ENCODE assay signal across 17 cellular contexts in the genomic region with DNA sequence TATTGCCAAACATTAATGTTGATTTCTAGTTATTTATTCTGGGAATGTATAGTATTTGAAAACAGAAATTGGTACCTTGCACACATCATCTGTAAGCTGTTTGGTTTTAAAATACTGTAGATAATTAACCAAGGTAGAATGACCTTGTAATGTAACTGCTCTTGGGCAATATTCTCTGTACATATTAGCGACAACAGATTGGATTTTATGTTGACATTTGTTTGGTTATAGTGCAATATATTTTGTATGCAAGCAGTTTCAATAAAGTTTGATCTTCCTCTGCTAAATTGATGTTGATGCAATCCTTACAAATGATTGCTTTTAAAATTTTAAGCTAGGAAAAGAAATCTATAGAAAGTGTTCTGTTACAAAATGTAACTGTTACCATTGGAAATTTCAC. TPM values are rescaled to one million over a fixed set of nuclear protein-coding genes. Genes with fewer than 3 reads are reported as not detected.
DNase-seq lines count a peak whose midpoint lies in the region; ATAC-seq, FAIRE-seq and TF ChIP-seq lines count a peak whose summit lies in the region.
"Had no signal": no experiment of that assay in that cellular context is flagged by ENCODE, and none has a peak within 500 bp of the region (broad histone marks: within the 10 kb centered on the region; RNA-seq: fewer than 3 reads in every experiment).

No MANE protein-coding gene starts in this region.

- H3K4me1 Mint-ChIP-seq in astrocyte (ENCODE audit: low read depth, unreplicated experiment), result no peaks in the 10 kb centered on the region
- no peaks in the 10 kb centered on the region for H3K4me1 Mint-ChIP-seq in activated naive CD8-positive, alpha-beta T cell treated with anti-CD3 and anti-CD28 coated beads for 36 hours
- H3K4me1 Mint-ChIP-seq: CD4-positive, CD25-positive, alpha-beta regulatory T cell; GM23338 had no signal

- H3K9ac ChIP-seq in astrocyte (ENCODE audit: low read length) (no peak overlapping the region), SK-N-SH (no peak overlapping the region)
- H3K9ac ChIP-seq: BLaER1 treated with 17β-estradiol and CSF1 and Interleukin-3, amounts not matched to agents 10 nM and 100 nM had no signal

- ATAC-seq in left lobe of liver (peak; percentile 65), pancreas (peak in 1 of 4 donors; percentile 37), GM18511 (IDR thresholded peaks at IDR 0.05; ENCODE audit: unreplicated experiment) (no peak)
- ATAC-seq: GM12878, GM23338 had no signal

- no peaks in the 10 kb centered on the region for H3K27me3 ChIP-seq in astrocyte (ENCODE audit: insufficient read depth, low read length)
- no peaks in the 10 kb centered on the region for H3K27me3 ChIP-seq in pancreas
- no peaks in the 10 kb centered on the region for H3K27me3 ChIP-seq in SK-N-SH (ENCODE audit: insufficient read depth)

- H3K9me2 ChIP-seq in SK-N-SH, result no peaks in the 10 kb centered on the region

- 7 to 27% methylated on average over 1 of the region's 1 CpG for WGBS in pancreas, 2 donors
- WGBS in SK-N-SH (ENCODE audit: low lambda C conversion rate), result 65% methylated on average over 1 of the region's 1 CpG

- H3K36me3 ChIP-seq in astrocyte (ENCODE audit: insufficient read depth, low read length) (peaks cover 3% of the 10 kb centered on the region), pancreas (peaks cover 0 to 11% (median 0%) of the 10 kb centered on the region in 3 donors), SK-N-SH (replicated peaks in 1 of 2; ENCODE audit: control insufficient read depth in 1 of 2, insufficient read depth in 2 of 2, low read length in 1 of 2) (peaks cover 12 to 27% of the 10 kb centered on the region in 2 experiments)

- no peak overlapping the region for H3K27ac Mint-ChIP-seq in astrocyte (ENCODE audit: unreplicated experiment)
- H3K27ac Mint-ChIP-seq in activated naive CD8-positive, alpha-beta T cell treated with anti-CD3 and anti-CD28 coated beads for 36 hours, result no peak overlapping the region
- H3K27ac Mint-ChIP-seq: CD4-positive, CD25-positive, alpha-beta regulatory T cell; GM23338 had no signal

- TF ChIP-seq CTCF in astrocyte (IDR thresholded peaks at IDR 0.05; ENCODE audit: insufficient read depth, low read depth, low read length) (no peak), pancreas (IDR thresholded peaks at IDR 0.05) (no peak), SK-N-SH (IDR thresholded peaks at IDR 0.05) (no peak), GM10248 (IDR thresholded peaks at IDR 0.05; ENCODE audit: control extremely low read depth, extremely low read depth, low read depth, missing control alignments) (no peak)

- H3K36me3 Mint-ChIP-seq in astrocyte (ENCODE audit: low read depth, unreplicated experiment), result no peaks in the 10 kb centered on the region
- peaks cover 4% of the 10 kb centered on the region for H3K36me3 Mint-ChIP-seq in activated naive CD8-positive, alpha-beta T cell treated with anti-CD3 and anti-CD28 coated beads for 36 hours
- H3K36me3 Mint-ChIP-seq: CD4-positive, CD25-positive, alpha-beta regulatory T cell had no signal

- no peaks in the 10 kb centered on the region for H3K9me3 Mint-ChIP-seq in astrocyte (ENCODE audit: unreplicated experiment)
- H3K9me3 Mint-ChIP-seq in activated naive CD8-positive, alpha-beta T cell treated with anti-CD3 and anti-CD28 coated beads for 36 hours, result no peaks in the 10 kb centered on the region
- H3K9me3 Mint-ChIP-seq: CD4-positive, CD25-positive, alpha-beta regulatory T cell; GM23338 had no signal

- H2AFZ ChIP-seq in astrocyte (ENCODE audit: low read depth, low read length) (no peak overlapping the region), SK-N-SH (ENCODE audit: low read depth) (no peak overlapping the region)
- H2AFZ ChIP-seq: GM23338 had no signal

- H3K9me3 ChIP-seq in astrocyte (ENCODE audit: insufficient read depth, low read depth, low read length) (no peaks in the 10 kb centered on the region), pancreas (no peaks in the 10 kb centered on the region), SK-N-SH (no peaks in the 10 kb centered on the region)
- H3K9me3 ChIP-seq: BLaER1 treated with 17β-estradiol and CSF1 and Interleukin-3, amounts not matched to agents 10 nM and 100 nM had no signal

- no peaks in the 10 kb centered on the region for H3K27me3 Mint-ChIP-seq in astrocyte (ENCODE audit: low read depth, unreplicated experiment)
- H3K27me3 Mint-ChIP-seq in activated naive CD8-positive, alpha-beta T cell treated with anti-CD3 and anti-CD28 coated beads for 36 hours, result no peaks in the 10 kb centered on the region
- H3K27me3 Mint-ChIP-seq: CD4-positive, CD25-positive, alpha-beta regulatory T cell had no signal

- POLR2A ChIA-PET in SK-N-SH (lab: Yijun Ruan, JAX) (no interaction called here), GM10248 (lab: Yijun Ruan, JAX) (no interaction called here)

- TF ChIP-seq EP300 in SK-N-SH (IDR thresholded peaks at IDR 0.05; ENCODE audit: borderline replicate concordance in 1 of 2, low read depth in 1 of 2, low read length in 1 of 2), result no peak

- H3F3A ChIP-seq in SK-N-SH (replicated peaks; ENCODE audit: insufficient read depth), result no peaks in the 10 kb centered on the region

- CTCF ChIA-PET in SK-N-SH (lab: Yijun Ruan, JAX), result no interaction called here
- CTCF ChIA-PET in GM10248 (lab: Yijun Ruan, JAX), result no interaction called here

- H3K79me2 ChIP-seq in astrocyte (ENCODE audit: insufficient read depth, low read length) (no peaks in the 10 kb centered on the region), SK-N-SH (ENCODE audit: insufficient read depth) (no peaks in the 10 kb centered on the region)

- no peak overlapping the region for H3K4me2 ChIP-seq in astrocyte (ENCODE audit: low read length)
- no peak overlapping the region for H3K4me2 ChIP-seq in SK-N-SH
- H3K4me2 ChIP-seq: BLaER1 treated with 17β-estradiol and CSF1 and Interleukin-3, amounts not matched to agents 10 nM and 100 nM; GM23338 had no signal

- TF ChIP-seq RAD21 in SK-N-SH (IDR thresholded peaks at IDR 0.05; ENCODE audit: low read length), result no peak

- DNase-seq in HuH-7 (ENCODE audit: low spot score), result peak; percentile 30
- no peak for DNase-seq in astrocyte (ENCODE audit: low read depth)
- no peak for DNase-seq in left lobe of liver (ENCODE audit: low spot score)
- no peak for DNase-seq in pancreas
- DNase-seq in activated naive CD8-positive, alpha-beta T cell treated with anti-CD3 and anti-CD28 coated beads for 36 hours, result no peak
- DNase-seq in SK-N-SH, result no peak
- no peak for DNase-seq in GM10248 (ENCODE audit: extremely low spot score)
- DNase-seq: ACHN; CD4-positive, CD25-positive, alpha-beta regulatory T cell; DMS 273 treated with DMSO at 0.1 percent for 48 hours; H7 had no signal

- H3K27ac ChIP-seq in astrocyte (ENCODE audit: low read depth, low read length) (no peak overlapping the region), pancreas (no peak overlapping the region), SK-N-SH (ENCODE audit: low read depth in 2 of 2, low read length in 1 of 2) (no peak overlapping the region)
- H3K27ac ChIP-seq: BLaER1 treated with 17β-estradiol and CSF1 and Interleukin-3, amounts not matched to agents 10 nM and 100 nM had no signal

- intact Hi-C loops in pancreas (cut with DNase I), result no loop called here

- H4K20me1 ChIP-seq in astrocyte (ENCODE audit: insufficient read depth, low read length), result no peaks in the 10 kb centered on the region
- H4K20me1 ChIP-seq in SK-N-SH (ENCODE audit: insufficient read depth), result no peaks in the 10 kb centered on the region
- H4K20me1 ChIP-seq: BLaER1 treated with 17β-estradiol and CSF1 and Interleukin-3, amounts not matched to agents 10 nM and 100 nM had no signal

- H3K4me1 ChIP-seq in astrocyte (ENCODE audit: insufficient read depth, low read length) (no peaks in the 10 kb centered on the region), pancreas (no peaks in the 10 kb centered on the region), SK-N-SH (ENCODE audit: control insufficient read depth in 1 of 2, insufficient read depth in 2 of 2, low read depth in 1 of 2, low read length in 1 of 2) (no peaks in the 10 kb centered on the region)
- H3K4me1 ChIP-seq: BLaER1 treated with 17β-estradiol and CSF1 and Interleukin-3, amounts not matched to agents 10 nM and 100 nM had no signal

- FAIRE-seq in astrocyte (lab: Jason Lieb, UNC) (peak; percentile 81), pancreas (lab: Jason Lieb, UNC) (peak; percentile 87)
- FAIRE-seq: GM12878, GM18507 had no signal

- H3K4me3 ChIP-seq in astrocyte (ENCODE audit: insufficient read depth, low read depth, low read length), result no peak overlapping the region
- no peak overlapping the region for H3K4me3 ChIP-seq in pancreas
- H3K4me3 ChIP-seq in SK-N-SH (ENCODE audit: low read depth in 2 of 2, low read length in 1 of 2), result no peak overlapping the region
- H3K4me3 ChIP-seq: BLaER1 treated with 17β-estradiol and CSF1 and Interleukin-3, amounts not matched to agents 10 nM and 100 nM; GM12878; GM23338 had no signal

- no peak overlapping the region for H3K4me3 Mint-ChIP-seq in astrocyte (ENCODE audit: unreplicated experiment)
- no peak overlapping the region for H3K4me3 Mint-ChIP-seq in activated naive CD8-positive, alpha-beta T cell treated with anti-CD3 and anti-CD28 coated beads for 36 hours
- H3K4me3 Mint-ChIP-seq: CD4-positive, CD25-positive, alpha-beta regulatory T cell; GM23338 had no signal

TF ChIP-seq in SK-N-SH, 30 proteins besides CTCF, POLR2A, EP300 and RAD21 (continues in another document):
- TF ChIP-seq RCOR1 (IDR thresholded peaks at IDR 0.05; ENCODE audit: low read length) (no peak), GABPA (IDR thresholded peaks at IDR 0.05; ENCODE audit: low read depth) (no peak), TCF12 (IDR thresholded peaks at IDR 0.05) (no peak)
- TF ChIP-seq, protein P1, sequence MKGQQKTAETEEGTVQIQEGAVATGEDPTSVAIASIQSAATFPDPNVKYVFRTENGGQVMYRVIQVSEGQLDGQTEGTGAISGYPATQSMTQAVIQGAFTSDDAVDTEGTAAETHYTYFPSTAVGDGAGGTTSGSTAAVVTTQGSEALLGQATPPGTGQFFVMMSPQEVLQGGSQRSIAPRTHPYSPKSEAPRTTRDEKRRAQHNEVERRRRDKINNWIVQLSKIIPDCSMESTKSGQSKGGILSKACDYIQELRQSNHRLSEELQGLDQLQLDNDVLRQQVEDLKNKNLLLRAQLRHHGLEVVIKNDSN (IDR thresholded peaks at IDR 0.05; ENCODE audit: borderline replicate concordance, low read depth), result no peak

RNA-seq across cellular contexts. Expression of a gene that starts 30.8 kb away (rescaled TPM):
- total RNA-seq in astrocyte (not detected in 2 replicates), left lobe of liver (not detected), pancreas (not detected)
- polyA plus RNA-seq in pancreas (under 1 TPM in 1 of 2 donors, not detected in 1; 0.19 TPM), SK-N-SH (2012; rRNA removed) (not detected in 2 replicates)
- not detected for total RNA-seq in activated naive CD8-positive, alpha-beta T cell treated with anti-CD3 and anti-CD28 coated beads for 36 hours
- not detected in 2 replicates for polyA plus RNA-seq in SK-N-SH (2012; cell fraction: cytosol; rRNA removed)
- 0.06 TPM in 1 of 2 replicates, not detected in the other for polyA plus RNA-seq in SK-N-SH (2012; cell fraction: nucleus; rRNA removed)
- total RNA-seq: A172; CD4-positive, CD25-positive, alpha-beta regulatory T cell; GM12878; GM23338; H7 had no signal
- polyA plus RNA-seq: CD4-positive, CD25-positive, alpha-beta regulatory T cell; GM23338 had no signal

RNA-seq across cellular contexts. Expression of a gene that starts 38.6 kb away (rescaled TPM):
- total RNA-seq in astrocyte (45.6 and 45.9 TPM in 2 replicates), left lobe of liver (20.0 TPM), pancreas (10 to 100 TPM; 11.8 to 25.5 (median 15.4) TPM)
- polyA plus RNA-seq in pancreas (10 to 100 TPM; 11.6 to 16.9 TPM), SK-N-SH (2012; rRNA removed) (7.8 and 10.1 TPM in 2 replicates)
- 10 to 100 TPM; 36.5 to 37.2 TPM for total RNA-seq in activated naive CD8-positive, alpha-beta T cell treated with anti-CD3 and anti-CD28 coated beads for 36 hours
- 10.8 and 15.0 TPM in 2 replicates for polyA plus RNA-seq in SK-N-SH (2012; cell fraction: cytosol; rRNA removed)
- 9.7 and 25.9 TPM in 2 replicates for polyA plus RNA-seq in SK-N-SH (2012; cell fraction: nucleus; rRNA removed)
